In genomic region chr14:92523752-92524151, GRCh38 we compare ENCODE assay signal across 17 cellular contexts.
"Had no signal": no experiment of that assay in that cellular context is flagged by ENCODE, and none has a peak within 500 bp of the region (broad histone marks: within the 10 kb centered on the region; RNA-seq: fewer than 3 reads in every experiment).

No MANE protein-coding gene starts in this region.

- DNase-seq: activated CD4-positive, alpha-beta T cell treated with anti-CD3 and anti-CD28 coated beads for 1 hour; activated CD4-positive, alpha-beta T cell treated with anti-CD3 and anti-CD28 coated beads, Interleukin-2, amount 50 U/mL, for 48 hours; activated CD8-positive, alpha-beta memory T cell treated with anti-CD3 and anti-CD28 coated beads, Interleukin-2, amount 50 U/mL, for 4 hours; activated naive CD4-positive, alpha-beta T cell treated with anti-CD3 and anti-CD28 coated beads, Interleukin-2, amount 50 U/mL, for 16 hours; amygdala; cortex of kidney; endodermal cell; erythroblast; kidney; left ventricle myocardium inferior; right cardiac atrium; spleen; stimulated activated CD4-positive, alpha-beta T cell treated with anti-CD3 and anti-CD28 coated beads, Interleukin-1b, Interleukin-23, amount 100 ng/mL, for 48 hours; stimulated activated naive B cell treated with anti-CD40 and anti-IgM and Interleukin-4, amounts not matched to agents 10 μg/mL and 1 μg/mL and 100 μg/mL, for 72 hours had no signal

- H3K9me3 ChIP-seq: left ventricle myocardium inferior, spleen had no signal

- H3K27me3 Mint-ChIP-seq: central memory CD8-positive, alpha-beta T cell; memory B cell; stimulated activated naive B cell treated with anti-CD40 and anti-IgM and Interleukin-4, amounts not matched to agents 10 μg/mL and 1 μg/mL and 100 μg/mL, for 72 hours had no signal

- H3K4me1 Mint-ChIP-seq: brain, endodermal cell had no signal

- FAIRE-seq: kidney had no signal

- H3K4me3 Mint-ChIP-seq: brain; central memory CD8-positive, alpha-beta T cell; endodermal cell; memory B cell; stimulated activated naive B cell treated with anti-CD40 and anti-IgM and Interleukin-4, amounts not matched to agents 10 μg/mL and 1 μg/mL and 100 μg/mL, for 72 hours had no signal

- H3K9me3 Mint-ChIP-seq: central memory CD8-positive, alpha-beta T cell; endodermal cell had no signal

- H3K36me3 ChIP-seq: left ventricle myocardium inferior had no signal

- ATAC-seq: right cardiac atrium had no signal

- H3K27ac Mint-ChIP-seq: endodermal cell; memory B cell; stimulated activated naive B cell treated with anti-CD40 and anti-IgM and Interleukin-4, amounts not matched to agents 10 μg/mL and 1 μg/mL and 100 μg/mL, for 72 hours had no signal

- H3K4me3 ChIP-seq: left ventricle myocardium inferior, spleen had no signal

- H3K27me3 ChIP-seq: spleen had no signal

- H3K36me3 Mint-ChIP-seq: brain had no signal

- H3K27ac ChIP-seq: left ventricle myocardium inferior had no signal
